ENCODE assay signal across 8 cellular contexts in the genomic region with DNA sequence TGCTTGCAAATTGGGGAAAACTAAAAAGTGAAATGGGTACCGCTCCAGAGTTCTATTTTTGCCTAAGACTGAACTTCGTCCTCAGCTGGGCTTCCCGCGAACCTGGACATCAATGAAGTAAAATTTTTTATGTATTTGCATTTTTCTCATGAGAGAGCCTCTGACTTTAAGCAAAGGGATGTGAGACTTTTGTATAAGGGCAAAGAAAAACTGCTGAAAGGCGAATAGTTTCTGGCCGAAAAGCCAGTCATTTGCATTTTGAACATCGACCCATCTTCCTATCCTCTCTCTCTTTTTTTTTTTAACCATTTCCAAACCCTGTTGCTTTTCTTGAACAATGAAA. TPM values are rescaled to one million over a fixed set of nuclear protein-coding genes. Genes with fewer than 3 reads are reported as not detected.
DNase-seq lines count a peak whose midpoint lies in the region; ATAC-seq and TF ChIP-seq lines count a peak whose summit lies in the region.

No MANE protein-coding gene starts in this region.

- H3K27ac ChIP-seq in Peyer's patch (peak overlapping the region; percentile 75 to 85 (median 81)), smooth muscle cell (ENCODE audit: low read depth) (peak overlapping the region; percentile 69)

- peaks cover 36% of the 10 kb centered on the region for H3K79me2 ChIP-seq in smooth muscle cell (ENCODE audit: low read depth)

- H2AFZ ChIP-seq in smooth muscle cell (ENCODE audit: low read depth): peak overlapping the region; percentile 73

- ATAC-seq in activated CD8-positive, alpha-beta memory T cell treated with anti-CD3 and anti-CD28 coated beads, Interleukin-2, amount 10 ng/mL, durations not matched to agents 7 days and 5 days: no peak
- no peak for ATAC-seq in left lobe of liver

- peak overlapping the region; percentile 90 for H3K4me3 Mint-ChIP-seq in activated CD8-positive, alpha-beta memory T cell treated with anti-CD3 and anti-CD28 coated beads, Interleukin-2, amount 10 ng/mL, durations not matched to agents 7 days and 5 days

- WGBS in smooth muscle cell (ENCODE audit: low lambda C conversion rate): 1% methylated on average over 7 of the region's 7 CpGs

- no peaks in the 10 kb centered on the region for H3K27me3 Mint-ChIP-seq in activated CD8-positive, alpha-beta memory T cell treated with anti-CD3 and anti-CD28 coated beads, Interleukin-2, amount 10 ng/mL, durations not matched to agents 7 days and 5 days

- H3F3A ChIP-seq in smooth muscle cell (ENCODE audit: low read depth): no peaks in the 10 kb centered on the region

- no peak for TF ChIP-seq POLR2A in Peyer's patch (IDR thresholded peaks at IDR 0.05)

- peaks cover 3% of the 10 kb centered on the region for H4K20me1 ChIP-seq in smooth muscle cell (ENCODE audit: low read depth)

- H3K9ac ChIP-seq in smooth muscle cell (ENCODE audit: low read depth): peak overlapping the region; percentile 85

- peaks cover 38% of the 10 kb centered on the region for H3K4me1 Mint-ChIP-seq in activated CD8-positive, alpha-beta memory T cell treated with anti-CD3 and anti-CD28 coated beads, Interleukin-2, amount 10 ng/mL, durations not matched to agents 7 days and 5 days

- H3K4me2 ChIP-seq in smooth muscle cell: peak overlapping the region; percentile 98

- DNase-seq in activated CD8-positive, alpha-beta memory T cell treated with anti-CD3 and anti-CD28 coated beads, Interleukin-2, amount 10 ng/mL, durations not matched to agents 7 days and 5 days: no peak
- no peak for DNase-seq in activated CD8-positive, alpha-beta memory T cell treated with anti-CD3 and anti-CD28 coated beads for 24 hours
- no peak for DNase-seq in Peyer's patch
- no peak for DNase-seq in fibroblast of the aortic adventitia (ENCODE audit: low read depth)
- no peak for DNase-seq in smooth muscle cell (lab: John Stamatoyannopoulos, UW; ENCODE audit: unreplicated experiment)
- no peak for DNase-seq in left lobe of liver (ENCODE audit: low spot score)
- DNase-seq in stimulated activated CD4-positive, alpha-beta T cell treated with anti-CD3 and anti-CD28 coated beads, Interleukin-2, amount 100 ng/mL, for 48 hours: no peak
- DNase-seq in stimulated activated CD4-positive, alpha-beta T cell treated with anti-CD3 and anti-CD28 coated beads, Interleukin-1b, Interleukin-23, amount 100 ng/mL, for 48 hours: no peak

- TF ChIP-seq CTCF in Peyer's patch (IDR thresholded peaks at IDR 0.05): no peak
- no peak for TF ChIP-seq CTCF in fibroblast of the aortic adventitia (IDR thresholded peaks at IDR 0.05; ENCODE audit: insufficient read depth, low read length)
- no peak for TF ChIP-seq CTCF in smooth muscle cell (IDR thresholded peaks at IDR 0.05; ENCODE audit: borderline replicate concordance, insufficient read depth, poor library complexity, severe bottlenecking)

- H3K36me3 Mint-ChIP-seq in activated CD8-positive, alpha-beta memory T cell treated with anti-CD3 and anti-CD28 coated beads, Interleukin-2, amount 10 ng/mL, durations not matched to agents 7 days and 5 days: peaks cover 24% of the 10 kb centered on the region

- peak overlapping the region; percentile 65 to 99 (median 88) for H3K4me3 ChIP-seq in Peyer's patch
- H3K4me3 ChIP-seq in fibroblast of the aortic adventitia (ENCODE audit: low read depth, low read length): peak overlapping the region; percentile 82
- H3K4me3 ChIP-seq in smooth muscle cell: peak overlapping the region; percentile 72

- H3K4me1 ChIP-seq in Peyer's patch: peaks cover 0 to 11% (median 4%) of the 10 kb centered on the region in 4 donors
- peaks cover 14% of the 10 kb centered on the region for H3K4me1 ChIP-seq in smooth muscle cell (ENCODE audit: low read depth)

- peaks cover 0 to 37% (median 0%) of the 10 kb centered on the region in 3 donors for H3K36me3 ChIP-seq in Peyer's patch
- H3K36me3 ChIP-seq in smooth muscle cell (ENCODE audit: low read depth): peaks cover 14% of the 10 kb centered on the region

- H3K27ac Mint-ChIP-seq in activated CD8-positive, alpha-beta memory T cell treated with anti-CD3 and anti-CD28 coated beads, Interleukin-2, amount 10 ng/mL, durations not matched to agents 7 days and 5 days: peak overlapping the region; percentile 91

- H3K9me3 ChIP-seq in Peyer's patch (no peaks in the 10 kb centered on the region), smooth muscle cell (replicated peaks; ENCODE audit: low read depth) (no peaks in the 10 kb centered on the region)

- H3K9me3 Mint-ChIP-seq in activated CD8-positive, alpha-beta memory T cell treated with anti-CD3 and anti-CD28 coated beads, Interleukin-2, amount 10 ng/mL, durations not matched to agents 7 days and 5 days (ENCODE audit: low read depth): no peaks in the 10 kb centered on the region

- CTCF ChIA-PET in activated CD8-positive, alpha-beta memory T cell treated with anti-CD3 and anti-CD28 coated beads, Interleukin-2, amount 10 ng/mL, durations not matched to agents 7 days and 5 days (lab: Charles Lee): interaction anchor here (0.9 to 1.8 kb wide), 6 partner anchors 10 to 116 kb away, joined by 3 to 6 read pairs (median 4); a partner anchor contains a TSS

- H3K27me3 ChIP-seq in Peyer's patch (no peaks in the 10 kb centered on the region), smooth muscle cell (ENCODE audit: low read depth) (no peaks in the 10 kb centered on the region)

RNA-seq across cellular contexts. Expression of a gene that starts 0.6 kb away (rescaled TPM):
- 10 to 100 TPM; 58.1 to 69.0 TPM for total RNA-seq in activated CD8-positive, alpha-beta memory T cell treated with anti-CD3 and anti-CD28 coated beads, Interleukin-2, amount 10 ng/mL, durations not matched to agents 7 days and 5 days
- total RNA-seq in Peyer's patch: 10 to 100 TPM; 35.5 to 48.2 (median 37.7) TPM
- 59.2 and 67.4 TPM in 2 replicates for total RNA-seq in fibroblast of the aortic adventitia (ENCODE audit: low replicate concordance)
- total RNA-seq in smooth muscle cell: 53.2 and 60.2 TPM in 2 replicates
- polyA plus RNA-seq in smooth muscle cell: 42.9 and 46.1 TPM in 2 replicates
- 41.8 TPM for total RNA-seq in left lobe of liver

RNA-seq across cellular contexts. Expression of a gene that starts 46.8 kb away (rescaled TPM):
- 10 to 100 TPM; 29.8 to 36.8 TPM for total RNA-seq in activated CD8-positive, alpha-beta memory T cell treated with anti-CD3 and anti-CD28 coated beads, Interleukin-2, amount 10 ng/mL, durations not matched to agents 7 days and 5 days
- total RNA-seq in Peyer's patch (10 to 100 TPM; 14.7 to 52.0 (median 20.8) TPM), fibroblast of the aortic adventitia (ENCODE audit: low replicate concordance) (24.9 and 45.8 TPM in 2 replicates), smooth muscle cell (21.2 and 34.0 TPM in 2 replicates), left lobe of liver (8.5 TPM)
- polyA plus RNA-seq in smooth muscle cell: 31.1 and 33.6 TPM in 2 replicates

RNA-seq across cellular contexts. Expression of a gene that starts 49.6 kb away (rescaled TPM):
- 100 to 1,000 TPM; 138 to 195 TPM for total RNA-seq in activated CD8-positive, alpha-beta memory T cell treated with anti-CD3 and anti-CD28 coated beads, Interleukin-2, amount 10 ng/mL, durations not matched to agents 7 days and 5 days
- total RNA-seq in Peyer's patch: 10 to 100 TPM; 40.8 to 81.7 (median 63.3) TPM
- total RNA-seq in fibroblast of the aortic adventitia (ENCODE audit: low replicate concordance): 170 and 189 TPM in 2 replicates
- total RNA-seq in smooth muscle cell: 129 and 155 TPM in 2 replicates
- polyA plus RNA-seq in smooth muscle cell: 139 and 150 TPM in 2 replicates
- 72.0 TPM for total RNA-seq in left lobe of liver
